In the genomic region with DNA sequence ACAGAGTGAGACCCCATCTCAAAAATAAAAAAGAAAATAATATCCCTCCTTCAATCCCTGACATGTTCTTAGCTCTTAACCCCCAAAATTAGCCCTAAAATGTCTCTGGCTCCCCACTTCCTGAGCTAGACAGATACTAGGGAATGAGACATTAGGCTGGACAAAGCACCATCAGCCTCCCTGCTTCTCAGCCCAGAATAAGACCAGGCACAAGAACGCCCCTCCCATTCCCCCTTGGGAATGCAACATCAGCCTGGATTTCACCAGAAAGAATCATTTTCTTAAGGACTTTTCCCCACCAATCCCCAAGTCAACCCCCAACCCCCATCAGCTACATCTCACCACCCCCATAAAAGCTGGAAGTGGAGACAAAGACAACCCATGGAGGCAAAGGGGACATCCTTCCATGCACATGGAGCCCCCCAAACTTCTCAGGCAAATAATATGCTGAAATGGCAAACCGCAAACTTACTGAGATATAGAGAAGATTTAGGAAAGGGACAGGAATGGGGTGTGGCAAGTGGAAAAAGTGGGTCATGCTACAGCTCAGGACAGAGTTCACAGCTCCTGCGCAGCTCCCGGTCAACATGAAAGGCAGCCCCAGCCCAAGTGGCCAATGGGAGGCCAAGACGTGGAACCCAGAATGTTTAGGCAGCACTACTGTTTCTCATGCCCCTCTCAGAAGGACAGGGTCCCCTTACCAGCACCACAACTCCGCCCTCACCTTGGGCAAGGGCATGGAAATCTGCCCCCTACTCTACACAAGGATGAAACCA, we compare ENCODE assay signal across 9 cellular contexts. TPM values are rescaled to one million over a fixed set of nuclear protein-coding genes. Genes with fewer than 3 reads are reported as not detected.
DNase-seq lines count a peak whose midpoint lies in the region; ATAC-seq, FAIRE-seq and TF ChIP-seq lines count a peak whose summit lies in the region.
"Had no signal": no experiment of that assay in that cellular context is flagged by ENCODE, and none has a peak within 500 bp of the region (broad histone marks: within the 10 kb centered on the region; RNA-seq: fewer than 3 reads in every experiment).

No MANE protein-coding gene starts in this region.

- H3K79me2 ChIP-seq in astrocyte (ENCODE audit: insufficient read depth, low read length), result peaks cover 68% of the 10 kb centered on the region

- no peaks in the 10 kb centered on the region for H3K27me3 Mint-ChIP-seq in astrocyte (ENCODE audit: low read depth, unreplicated experiment)

- 55 to 65% methylated on average over 6 of the region's 6 CpGs for WGBS in heart right ventricle, 2 donors
- WGBS in right lobe of liver (ENCODE audit: insufficient coverage, low coverage, low lambda C conversion rate, missing lambda C conversion rate), result 20% methylated on average over 5 of the region's 6 CpGs
- WGBS in upper lobe of left lung, 2 donors, result 52 to 69% methylated on average over 6 of the region's 6 CpGs

- H3K27ac Mint-ChIP-seq in astrocyte (ENCODE audit: unreplicated experiment), result peak overlapping the region; percentile 58

- peaks cover 32% of the 10 kb centered on the region for H3K4me1 Mint-ChIP-seq in astrocyte (ENCODE audit: low read depth, unreplicated experiment)

- H3K4me3 Mint-ChIP-seq in astrocyte (ENCODE audit: unreplicated experiment), result peak overlapping the region; percentile 92

- TF ChIP-seq POLR2A in right lobe of liver (IDR thresholded peaks at IDR 0.05), result no peak
- TF ChIP-seq POLR2A in upper lobe of left lung (IDR thresholded peaks at IDR 0.05), result no peak

- ATAC-seq in heart right ventricle, result no peak
- ATAC-seq in right lobe of liver, result peak in 3 of 4 donors; percentile 10 to 30 (median 11)
- ATAC-seq in upper lobe of left lung (ENCODE audit: low FRiP score in 2 of 2), result no peak
- no peak for ATAC-seq in HG02970 (IDR thresholded peaks at IDR 0.05; ENCODE audit: low FRiP score, unreplicated experiment)

- peaks cover 0 to 10% (median 0%) of the 10 kb centered on the region in 11 donors for H3K9me3 ChIP-seq in heart right ventricle
- no peaks in the 10 kb centered on the region for H3K9me3 ChIP-seq in astrocyte (ENCODE audit: insufficient read depth, low read depth, low read length)
- H3K9me3 ChIP-seq in right lobe of liver, result no peaks in the 10 kb centered on the region
- no peaks in the 10 kb centered on the region for H3K9me3 ChIP-seq in upper lobe of left lung

- H3K9ac ChIP-seq in astrocyte (ENCODE audit: low read length), result peak overlapping the region; percentile 85

- peaks cover 67% of the 10 kb centered on the region for H4K20me1 ChIP-seq in astrocyte (ENCODE audit: insufficient read depth, low read length)

- H3K9me3 Mint-ChIP-seq in astrocyte (ENCODE audit: unreplicated experiment), result no peaks in the 10 kb centered on the region

- DNase-seq in heart right ventricle (peak in 1 of 2 donors; percentile 11), cardiac septum (ENCODE audit: low spot score) (no peak), astrocyte (ENCODE audit: low read depth) (no peak), right lobe of liver (peak; percentile 54 to 65 (median 64)), upper lobe of left lung (no peak), middle frontal gyrus (ENCODE audit: extremely low spot score, low spot score) (no peak)
- DNase-seq in stimulated activated CD4-positive, alpha-beta T cell treated with anti-CD3 and anti-CD28 coated beads, Interleukin-12 subunit alpha, Interleukin-12 subunit beta, amount 100 ng/mL, for 4 hours, result no peak
- DNase-seq: MV-4-11 had no signal

- no peaks in the 10 kb centered on the region for H3K27me3 ChIP-seq in heart right ventricle
- no peaks in the 10 kb centered on the region for H3K27me3 ChIP-seq in astrocyte (ENCODE audit: insufficient read depth, low read length)
- no peaks in the 10 kb centered on the region for H3K27me3 ChIP-seq in right lobe of liver
- no peaks in the 10 kb centered on the region for H3K27me3 ChIP-seq in upper lobe of left lung

- TF ChIP-seq CTCF in heart right ventricle (IDR thresholded peaks at IDR 0.05) (no peak), astrocyte (IDR thresholded peaks at IDR 0.05; ENCODE audit: insufficient read depth, low read depth, low read length) (no peak), right lobe of liver (IDR thresholded peaks at IDR 0.05) (no peak), upper lobe of left lung (IDR thresholded peaks at IDR 0.05) (no peak)

- peak overlapping the region in 8 of 10 donors; percentile 96 to 100 (median 98) for H3K4me3 ChIP-seq in heart right ventricle
- H3K4me3 ChIP-seq in astrocyte (ENCODE audit: insufficient read depth, low read depth, low read length), result peak overlapping the region; percentile 78
- peak overlapping the region; percentile 16 to 82 (median 79) for H3K4me3 ChIP-seq in right lobe of liver
- peak overlapping the region in 3 of 4 donors; percentile 76 to 99 (median 98) for H3K4me3 ChIP-seq in upper lobe of left lung

- H2AFZ ChIP-seq in astrocyte (ENCODE audit: low read depth, low read length), result no peak overlapping the region

- H3K36me3 ChIP-seq in heart right ventricle (peaks cover 7 to 57% (median 30%) of the 10 kb centered on the region in 9 donors), astrocyte (ENCODE audit: insufficient read depth, low read length) (peaks cover 30% of the 10 kb centered on the region), right lobe of liver (peaks cover 11 to 31% (median 22%) of the 10 kb centered on the region in 4 donors), upper lobe of left lung (peaks cover 29 to 30% (median 29%) of the 10 kb centered on the region in 4 donors)

- intact Hi-C loops in heart right ventricle (cut with DNase I), result loop anchor here in 5 of 10 donors (5.0 kb wide), 3 partner anchors 37 to 58 kb away; a partner anchor contains a TSS
- intact Hi-C loops in cardiac septum (cut with DNase I), result loop anchor here (5.0 kb wide), 1 partner anchor 32 kb away; no protein-coding TSS in a partner anchor
- intact Hi-C loops in right lobe of liver (cut with DNase I), result no loop called here

- peak overlapping the region; percentile 99 for H3K4me2 ChIP-seq in astrocyte (ENCODE audit: low read length)

- H3K36me3 Mint-ChIP-seq in astrocyte (ENCODE audit: low read depth, unreplicated experiment), result peaks cover 32% of the 10 kb centered on the region

- no peak for TF ChIP-seq EP300 in upper lobe of left lung (IDR thresholded peaks at IDR 0.05)

- no peak for FAIRE-seq in astrocyte (lab: Jason Lieb, UNC)

- peak overlapping the region in 9 of 10 donors; percentile 19 to 100 (median 99) for H3K27ac ChIP-seq in heart right ventricle
- no peak overlapping the region for H3K27ac ChIP-seq in astrocyte (ENCODE audit: low read depth, low read length)
- H3K27ac ChIP-seq in right lobe of liver, result peak overlapping the region in 2 of 3 donors; percentile 56 to 85
- H3K27ac ChIP-seq in upper lobe of left lung, result peak overlapping the region; percentile 73 to 99 (median 97)

- H3K4me1 ChIP-seq in heart right ventricle (peaks cover 9 to 49% (median 41%) of the 10 kb centered on the region in 9 donors), astrocyte (ENCODE audit: insufficient read depth, low read length) (peaks cover 37% of the 10 kb centered on the region), right lobe of liver (peaks cover 0 to 35% (median 11%) of the 10 kb centered on the region in 4 donors), upper lobe of left lung (peaks cover 32 to 49% (median 41%) of the 10 kb centered on the region in 4 donors)

RNA-seq across cellular contexts. Expression of a gene that starts 2.7 kb away (rescaled TPM):
- total RNA-seq in heart right ventricle (100 to 1,000 TPM; 125 to 201 (median 153) TPM), cardiac septum (186 TPM), astrocyte (319 and 329 TPM in 2 replicates), right lobe of liver (100 to 1,000 TPM in 1 of 6 experiments, 10 to 100 TPM in 5; 66.7 to 102 (median 82.3) TPM), upper lobe of left lung (100 to 1,000 TPM; 165 to 267 (median 178) TPM)
- polyA plus RNA-seq in heart right ventricle, result 100 to 1,000 TPM; 129 to 265 TPM

RNA-seq across cellular contexts. Expression of a gene that starts 31.3 kb away (rescaled TPM):
- total RNA-seq in heart right ventricle (10 to 100 TPM in 1 of 10 donors, 1 to 10 TPM in 9; 2.1 to 10.0 (median 4.4) TPM), cardiac septum (2.6 TPM), astrocyte (0.73 and 0.89 TPM in 2 replicates), right lobe of liver (1 to 10 TPM in 1 of 6 experiments, under 1 TPM in 5; 0.31 to 1.5 (median 0.78) TPM), upper lobe of left lung (1 to 10 TPM; 1.3 to 4.4 (median 2.9) TPM)
- polyA plus RNA-seq in heart right ventricle, result 1 to 10 TPM; 1.7 to 4.4 TPM

RNA-seq across cellular contexts. Expression of a gene that starts 36.4 kb away (rescaled TPM):
- total RNA-seq in heart right ventricle (10 to 100 TPM; 11.1 to 29.2 (median 15.3) TPM), cardiac septum (18.5 TPM), astrocyte (53.1 and 66.8 TPM in 2 replicates), right lobe of liver (10 to 100 TPM; 12.6 to 20.1 (median 18.5) TPM), upper lobe of left lung (10 to 100 TPM; 19.4 to 49.2 (median 36.6) TPM)
- polyA plus RNA-seq in heart right ventricle, result 10 to 100 TPM; 18.5 to 31.1 TPM

RNA-seq across cellular contexts. Expression of a gene that starts 42.8 kb away (rescaled TPM):
- total RNA-seq in heart right ventricle (1 to 10 TPM in 4 of 10 donors, under 1 TPM in 5, not detected in 1; 0.25 to 4.1 (median 0.79) TPM), cardiac septum (1.6 TPM), astrocyte (0.54 and 0.60 TPM in 2 replicates), right lobe of liver (1 to 10 TPM in 4 of 6 experiments, under 1 TPM in 1, not detected in 1; 0.95 to 3.3 (median 1.7) TPM), upper lobe of left lung (10 to 100 TPM in 1 of 6 donors, 1 to 10 TPM in 5; 1.8 to 12.6 (median 5.9) TPM)
- polyA plus RNA-seq in heart right ventricle, result under 1 TPM; 0.29 to 0.43 TPM

RNA-seq across cellular contexts. Expression of a gene that starts 48.6 kb away (rescaled TPM):
- total RNA-seq in heart right ventricle (10 to 100 TPM; 10.5 to 21.6 (median 17.3) TPM), cardiac septum (24.8 TPM), astrocyte (18.8 and 20.8 TPM in 2 replicates), right lobe of liver (1 to 10 TPM; 5.5 to 9.3 (median 7.4) TPM), upper lobe of left lung (100 to 1,000 TPM in 1 of 6 donors, 10 to 100 TPM in 5; 13.3 to 108 (median 32.0) TPM)
- 10 to 100 TPM; 14.3 to 30.5 TPM for polyA plus RNA-seq in heart right ventricle

Comparison
In these comparisons a context has a peak if more than half of its experiments do, and no peak if none do; other contexts are left out.
1. ATAC-seq: peak in right lobe of liver (3 of 4); none in heart right ventricle (0 of 8), upper lobe of left lung (0 of 2) and HG02970 (single experiment).
2. DNase-seq: peak in right lobe of liver (3 of 3); none in cardiac septum (single experiment), astrocyte (single experiment), upper lobe of left lung (0 of 2), middle frontal gyrus (single experiment) and stimulated activated CD4-positive, alpha-beta T cell treated with anti-CD3 and anti-CD28 coated beads, Interleukin-12 subunit alpha, Interleukin-12 subunit beta, amount 100 ng/mL, for 4 hours (single experiment).
3. Peak in every context shown above with its lines, with median percentiles within 50 percentile points of each other: H3K4me3 ChIP-seq.